Comparison of ENCODE assay signal across 10 cellular contexts in the genomic region with DNA sequence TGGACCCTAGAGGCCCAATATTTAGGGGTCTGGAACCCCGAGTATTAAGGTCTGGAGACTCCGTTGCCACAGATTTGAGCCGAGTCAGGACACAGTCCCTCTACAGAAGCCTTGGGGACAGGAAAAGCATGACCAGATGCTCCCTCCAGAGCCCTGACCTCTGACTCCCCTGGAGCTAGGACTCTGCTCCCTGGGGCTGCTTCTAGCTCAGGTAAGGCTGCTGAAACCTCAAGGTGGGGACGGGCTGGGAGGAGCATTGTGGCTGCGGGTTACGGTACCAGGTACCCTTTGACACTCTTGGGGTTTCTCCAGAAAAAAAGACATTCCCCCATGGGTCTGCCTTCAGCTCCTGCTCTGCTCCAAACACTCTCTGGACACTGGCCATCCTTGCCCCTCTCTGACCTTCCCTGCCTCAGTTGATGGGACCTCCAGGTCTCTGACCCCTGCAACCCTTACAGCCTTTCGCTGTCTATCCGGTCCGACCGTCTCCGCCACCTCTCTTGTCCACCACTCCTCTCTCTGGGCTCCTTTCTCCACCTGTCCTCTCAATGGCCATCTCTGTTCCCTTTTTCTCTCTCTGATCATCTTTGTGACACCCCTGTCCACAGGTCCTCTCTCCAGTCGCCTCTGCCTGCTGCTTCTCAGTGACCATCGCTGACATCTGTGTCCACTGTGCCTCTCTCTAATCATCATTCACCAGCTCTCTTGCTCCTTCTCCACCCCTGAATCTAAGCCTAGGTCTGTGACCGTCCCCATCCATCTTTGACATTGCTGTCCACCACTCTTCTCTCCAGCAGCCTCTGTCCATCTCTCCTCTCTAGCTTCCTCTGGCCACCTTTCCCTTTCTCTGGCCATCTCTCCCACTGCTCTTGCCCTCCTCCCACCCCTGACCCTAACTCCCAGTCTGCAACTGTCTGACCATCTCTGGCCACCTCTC. TPM values are rescaled to one million over a fixed set of nuclear protein-coding genes. Genes with fewer than 3 reads are reported as not detected.
DNase-seq lines count a peak whose midpoint lies in the region; ATAC-seq, FAIRE-seq and TF ChIP-seq lines count a peak whose summit lies in the region.
"Had no signal": no experiment of that assay in that cellular context is flagged by ENCODE, and none has a peak within 500 bp of the region (broad histone marks: within the 10 kb centered on the region; RNA-seq: fewer than 3 reads in every experiment).

No MANE protein-coding gene starts in this region.

- peak overlapping the region; percentile 100 for H3K4me2 ChIP-seq in astrocyte (ENCODE audit: low read length)

- peaks cover 23% of the 10 kb centered on the region for H3K4me1 ChIP-seq in astrocyte (ENCODE audit: insufficient read depth, low read length)
- peaks cover 25% of the 10 kb centered on the region for H3K4me1 ChIP-seq in lower lobe of right lung
- peaks cover 0 to 42% (median 13%) of the 10 kb centered on the region in 4 donors for H3K4me1 ChIP-seq in tibial nerve

- H3K27me3 ChIP-seq in astrocyte (ENCODE audit: insufficient read depth, low read length) (no peaks in the 10 kb centered on the region), lower lobe of right lung (ENCODE audit: low read depth) (no peaks in the 10 kb centered on the region), tibial nerve (no peaks in the 10 kb centered on the region)

- H3K36me3 ChIP-seq in astrocyte (ENCODE audit: insufficient read depth, low read length) (no peaks in the 10 kb centered on the region), lower lobe of right lung (peaks cover 20% of the 10 kb centered on the region), tibial nerve (peaks cover 0 to 43% (median 0%) of the 10 kb centered on the region in 3 donors)

- H2AFZ ChIP-seq in astrocyte (ENCODE audit: low read depth, low read length), result no peak overlapping the region

- no peaks in the 10 kb centered on the region for H3K9me3 Mint-ChIP-seq in activated CD8-positive, alpha-beta memory T cell treated with anti-CD3 and anti-CD28 coated beads, Interleukin-2, amount 10 ng/mL, durations not matched to agents 7 days and 5 days (ENCODE audit: low read depth)
- no peaks in the 10 kb centered on the region for H3K9me3 Mint-ChIP-seq in astrocyte (ENCODE audit: unreplicated experiment)

- WGBS in tibial nerve, 2 donors, result 52 to 55% methylated on average over 13 to 14 of the region's 14 CpGs

- peaks cover 15% of the 10 kb centered on the region for H3K79me2 ChIP-seq in astrocyte (ENCODE audit: insufficient read depth, low read length)

- peaks cover 26% of the 10 kb centered on the region for H3K4me1 Mint-ChIP-seq in activated CD8-positive, alpha-beta memory T cell treated with anti-CD3 and anti-CD28 coated beads, Interleukin-2, amount 10 ng/mL, durations not matched to agents 7 days and 5 days
- H3K4me1 Mint-ChIP-seq in astrocyte (ENCODE audit: low read depth, unreplicated experiment), result peaks cover 11% of the 10 kb centered on the region

- H3K36me3 Mint-ChIP-seq in activated CD8-positive, alpha-beta memory T cell treated with anti-CD3 and anti-CD28 coated beads, Interleukin-2, amount 10 ng/mL, durations not matched to agents 7 days and 5 days, result no peaks in the 10 kb centered on the region
- peaks cover 5% of the 10 kb centered on the region for H3K36me3 Mint-ChIP-seq in astrocyte (ENCODE audit: low read depth, unreplicated experiment)

- TF ChIP-seq EP300 in tibial nerve (IDR thresholded peaks at IDR 0.05), result no peak

- no peak for DNase-seq in activated CD8-positive, alpha-beta memory T cell treated with anti-CD3 and anti-CD28 coated beads, Interleukin-2, amount 10 ng/mL, durations not matched to agents 7 days and 5 days
- DNase-seq in activated CD8-positive, alpha-beta memory T cell treated with anti-CD3 and anti-CD28 coated beads for 24 hours, result no peak
- DNase-seq in astrocyte (ENCODE audit: low read depth), result no peak
- DNase-seq in lower lobe of right lung, result no peak
- no peak for DNase-seq in tibial nerve (ENCODE audit: low spot score in 2 of 2)
- DNase-seq in GM19239 (ENCODE audit: insufficient read length, low spot score), result no peak
- DNase-seq in GOT3 (lab: John Stamatoyannopoulos, UW), result no peak

- ATAC-seq in activated CD8-positive, alpha-beta memory T cell treated with anti-CD3 and anti-CD28 coated beads, Interleukin-2, amount 10 ng/mL, durations not matched to agents 7 days and 5 days, result no peak
- ATAC-seq in lower lobe of right lung (peak; percentile 5 to 19), HG03469 (IDR thresholded peaks at IDR 0.05; ENCODE audit: unreplicated experiment) (no peak)

- intact Hi-C loops in lower lobe of right lung (cut with DNase I), result no loop called here

- H3K4me3 ChIP-seq in astrocyte (ENCODE audit: insufficient read depth, low read depth, low read length) (peak overlapping the region; percentile 60), lower lobe of right lung (peak overlapping the region; percentile 54), tibial nerve (peak overlapping the region; percentile 40 to 85 (median 62))

- FAIRE-seq in astrocyte (lab: Jason Lieb, UNC), result no peak
- FAIRE-seq in GM19239 (lab: Jason Lieb, UNC), result no peak
- FAIRE-seq: colon had no signal

- H3K27ac ChIP-seq in astrocyte (ENCODE audit: low read depth, low read length), result no peak overlapping the region
- H3K27ac ChIP-seq in lower lobe of right lung, result peak overlapping the region; percentile 67
- H3K27ac ChIP-seq in tibial nerve, result peak overlapping the region in 3 of 4 donors; percentile 84 to 92 (median 91)

- TF ChIP-seq CTCF in astrocyte (IDR thresholded peaks at IDR 0.05; ENCODE audit: insufficient read depth, low read depth, low read length) (no peak), lower lobe of right lung (IDR thresholded peaks at IDR 0.05) (no peak), tibial nerve (IDR thresholded peaks at IDR 0.05) (no peak)

- peak overlapping the region; percentile 80 for H3K9ac ChIP-seq in astrocyte (ENCODE audit: low read length)

- H3K4me3 Mint-ChIP-seq in activated CD8-positive, alpha-beta memory T cell treated with anti-CD3 and anti-CD28 coated beads, Interleukin-2, amount 10 ng/mL, durations not matched to agents 7 days and 5 days, result peak overlapping the region; percentile 68
- peak overlapping the region; percentile 81 for H3K4me3 Mint-ChIP-seq in astrocyte (ENCODE audit: unreplicated experiment)

- H3K9me3 ChIP-seq in astrocyte (ENCODE audit: insufficient read depth, low read depth, low read length) (no peaks in the 10 kb centered on the region), lower lobe of right lung (no peaks in the 10 kb centered on the region), tibial nerve (no peaks in the 10 kb centered on the region)

- peaks cover 20% of the 10 kb centered on the region for H4K20me1 ChIP-seq in astrocyte (ENCODE audit: insufficient read depth, low read length)

- no peak overlapping the region for H3K27ac Mint-ChIP-seq in activated CD8-positive, alpha-beta memory T cell treated with anti-CD3 and anti-CD28 coated beads, Interleukin-2, amount 10 ng/mL, durations not matched to agents 7 days and 5 days
- no peak overlapping the region for H3K27ac Mint-ChIP-seq in astrocyte (ENCODE audit: unreplicated experiment)

- CTCF ChIA-PET in activated CD8-positive, alpha-beta memory T cell treated with anti-CD3 and anti-CD28 coated beads, Interleukin-2, amount 10 ng/mL, durations not matched to agents 7 days and 5 days (lab: Charles Lee), result interaction anchor here (0.5 to 1.8 kb wide), 4 partner anchors 21 to 197 kb away, joined by 3 to 6 read pairs (median 3); no protein-coding TSS in a partner anchor

- no peak for TF ChIP-seq POLR2A in tibial nerve (IDR thresholded peaks at IDR 0.05)

- H3K27me3 Mint-ChIP-seq in activated CD8-positive, alpha-beta memory T cell treated with anti-CD3 and anti-CD28 coated beads, Interleukin-2, amount 10 ng/mL, durations not matched to agents 7 days and 5 days, result no peaks in the 10 kb centered on the region
- no peaks in the 10 kb centered on the region for H3K27me3 Mint-ChIP-seq in astrocyte (ENCODE audit: low read depth, unreplicated experiment)

RNA-seq across cellular contexts. Expression of a gene that starts 1.4 kb away (rescaled TPM):
- 10 to 100 TPM; 11.9 TPM for total RNA-seq in activated CD8-positive, alpha-beta memory T cell treated with anti-CD3 and anti-CD28 coated beads, Interleukin-2, amount 10 ng/mL, durations not matched to agents 7 days and 5 days
- 15.1 and 15.3 TPM in 2 replicates for total RNA-seq in astrocyte
- 14.6 TPM for total RNA-seq in lower lobe of right lung
- 10 to 100 TPM in 2 of 4 donors, 1 to 10 TPM in 2; 5.0 to 20.4 (median 8.6) TPM for total RNA-seq in tibial nerve

RNA-seq across cellular contexts. Expression of a gene that starts 29.5 kb away (rescaled TPM):
- total RNA-seq in activated CD8-positive, alpha-beta memory T cell treated with anti-CD3 and anti-CD28 coated beads, Interleukin-2, amount 10 ng/mL, durations not matched to agents 7 days and 5 days, result under 1 TPM in 1 of 2 experiments, not detected in 1; 0.96 TPM
- total RNA-seq in astrocyte, result not detected in 2 replicates
- 460 TPM for total RNA-seq in lower lobe of right lung
- 100 to 1,000 TPM in 3 of 4 donors, 10 to 100 TPM in 1; 41.4 to 122 (median 117) TPM for total RNA-seq in tibial nerve
- total RNA-seq: HT-29 had no signal

RNA-seq across cellular contexts. Expression of a gene that starts 35.3 kb away (rescaled TPM):
- 100 to 1,000 TPM; 184 to 195 TPM for total RNA-seq in activated CD8-positive, alpha-beta memory T cell treated with anti-CD3 and anti-CD28 coated beads, Interleukin-2, amount 10 ng/mL, durations not matched to agents 7 days and 5 days
- total RNA-seq in astrocyte (1.8 and 2.1 TPM in 2 replicates), lower lobe of right lung (43.3 TPM), tibial nerve (10 to 100 TPM; 10.5 to 37.6 (median 15.5) TPM)
- total RNA-seq: HT-29 had no signal

RNA-seq across cellular contexts. Expression of a gene that starts 37.3 kb away (rescaled TPM):
- total RNA-seq in activated CD8-positive, alpha-beta memory T cell treated with anti-CD3 and anti-CD28 coated beads, Interleukin-2, amount 10 ng/mL, durations not matched to agents 7 days and 5 days, result 10 to 100 TPM; 52.7 to 52.9 TPM
- total RNA-seq in astrocyte, result 7.0 and 8.4 TPM in 2 replicates
- 17.2 TPM for total RNA-seq in lower lobe of right lung
- 10 to 100 TPM; 15.1 to 23.8 (median 21.8) TPM for total RNA-seq in tibial nerve

RNA-seq across cellular contexts. Expression of a gene that starts 57.4 kb away (rescaled TPM):
- 10 to 100 TPM; 19.8 to 20.2 TPM for total RNA-seq in activated CD8-positive, alpha-beta memory T cell treated with anti-CD3 and anti-CD28 coated beads, Interleukin-2, amount 10 ng/mL, durations not matched to agents 7 days and 5 days
- total RNA-seq in astrocyte (8.8 and 10.9 TPM in 2 replicates), lower lobe of right lung (14.4 TPM), tibial nerve (10 to 100 TPM; 67.8 to 88.9 (median 77.1) TPM)

Comparison
In these comparisons a context has a peak if more than half of its experiments do, and no peak if none do; other contexts are left out.
1. ATAC-seq: peak in lower lobe of right lung (2 of 2); none in activated CD8-positive, alpha-beta memory T cell treated with anti-CD3 and anti-CD28 coated beads, Interleukin-2, amount 10 ng/mL, durations not matched to agents 7 days and 5 days (single experiment) and HG03469 (single experiment).
2. RNA of a gene that starts 29.5 kb away (total RNA-seq): 460 TPM in lower lobe of right lung (single experiment) and 41.4 to 122 TPM in tibial nerve; 0.96 TPM in activated CD8-positive, alpha-beta memory T cell treated with anti-CD3 and anti-CD28 coated beads, Interleukin-2, amount 10 ng/mL, durations not matched to agents 7 days and 5 days and not detected in astrocyte; every median in the first group is over 10 times any median in the second.
3. Peak in every context shown above with its lines, with median percentiles within 50 percentile points of each other: H3K4me3 ChIP-seq.